Comparison of ENCODE assay signal across 8 cellular contexts in genomic region chr16:68093816-68094613, GRCh38. TPM values are rescaled to one million over a fixed set of nuclear protein-coding genes. Genes with fewer than 3 reads are reported as not detected.
DNase-seq lines count a peak whose midpoint lies in the region; ATAC-seq and TF ChIP-seq lines count a peak whose summit lies in the region.

No MANE protein-coding gene starts in this region.

- H2AFZ ChIP-seq in SU-DHL-6 (ENCODE audit: low read depth, low read length, severe bottlenecking), result no peak overlapping the region

- peak; percentile 87 to 89 for ATAC-seq in activated T-cell treated with anti-CD3 and anti-CD28 coated beads, Interleukin-2, amount 50 U/mL, for 4 hours
- ATAC-seq in stimulated activated effector memory CD8-positive, alpha-beta T cell treated with anti-CD3 and anti-CD28 coated beads, Interleukin-12 subunit alpha, Interleukin-12 subunit beta, amount 100 ng/mL, for 72 hours, result peak; percentile 87

- DNase-seq in activated T-cell treated with anti-CD3 and anti-CD28 coated beads, Interleukin-2, amount 50 U/mL, for 4 hours, result no peak
- DNase-seq in activated T-cell treated with anti-CD3 and anti-CD28 coated beads, Interleukin-2, amount 50 U/mL, for 48 hours, result no peak
- peak; percentile 54 for DNase-seq in fibroblast of pulmonary artery (ENCODE audit: low read depth)
- DNase-seq in stimulated activated effector memory CD8-positive, alpha-beta T cell treated with anti-CD3 and anti-CD28 coated beads, Interleukin-12 subunit alpha, Interleukin-12 subunit beta, amount 100 ng/mL, for 72 hours (ENCODE audit: low spot score in 2 of 2), result no peak
- no peak for DNase-seq in stimulated activated CD4-positive, alpha-beta T cell treated with anti-CD3 and anti-CD28 coated beads, Interleukin-4, amount 100 ng/mL, for 4 hours
- DNase-seq in stimulated activated CD4-positive, alpha-beta T cell treated with anti-CD3 and anti-CD28 coated beads, Interleukin-4, amount 100 ng/mL, for 24 hours, result no peak
- no peak for DNase-seq in NCI-H446 treated with DMSO at 0.1 percent for 48 hours (lab: John Stamatoyannopoulos, UW)

- H3K4me3 Mint-ChIP-seq in activated T-cell treated with anti-CD3 and anti-CD28 coated beads, Interleukin-2, amount 50 U/mL, for 4 hours, result peak overlapping the region; percentile 58
- peak overlapping the region; percentile 5 for H3K4me3 Mint-ChIP-seq in stimulated activated effector memory CD8-positive, alpha-beta T cell treated with anti-CD3 and anti-CD28 coated beads, Interleukin-12 subunit alpha, Interleukin-12 subunit beta, amount 100 ng/mL, for 72 hours

- H3K27me3 Mint-ChIP-seq in activated T-cell treated with anti-CD3 and anti-CD28 coated beads, Interleukin-2, amount 50 U/mL, for 4 hours (ENCODE audit: low read depth), result no peaks in the 10 kb centered on the region

- H3K36me3 ChIP-seq in SU-DHL-6 (ENCODE audit: low read length), result no peaks in the 10 kb centered on the region

- H3K9me2 ChIP-seq in SU-DHL-6 (replicated peaks; ENCODE audit: insufficient read depth, low read length), result no peaks in the 10 kb centered on the region

- H3K36me3 Mint-ChIP-seq in activated T-cell treated with anti-CD3 and anti-CD28 coated beads, Interleukin-2, amount 50 U/mL, for 4 hours (ENCODE audit: insufficient read depth), result no peaks in the 10 kb centered on the region
- peaks cover 18% of the 10 kb centered on the region for H3K36me3 Mint-ChIP-seq in stimulated activated effector memory CD8-positive, alpha-beta T cell treated with anti-CD3 and anti-CD28 coated beads, Interleukin-12 subunit alpha, Interleukin-12 subunit beta, amount 100 ng/mL, for 72 hours

- peaks cover 97% of the 10 kb centered on the region for H3K79me2 ChIP-seq in SU-DHL-6 (ENCODE audit: insufficient read depth, low read length)

- peak overlapping the region; percentile 81 for H3K27ac Mint-ChIP-seq in stimulated activated effector memory CD8-positive, alpha-beta T cell treated with anti-CD3 and anti-CD28 coated beads, Interleukin-12 subunit alpha, Interleukin-12 subunit beta, amount 100 ng/mL, for 72 hours

- H3K27me3 ChIP-seq in SU-DHL-6 (ENCODE audit: low read length), result no peaks in the 10 kb centered on the region

- no peak overlapping the region for H3K4me2 ChIP-seq in SU-DHL-6 (ENCODE audit: low read depth, low read length, poor library complexity, severe bottlenecking)

- H3K27ac ChIP-seq in SU-DHL-6 (ENCODE audit: low read depth, low read length), result no peak overlapping the region

- no peak overlapping the region for H3K9ac ChIP-seq in SU-DHL-6 (ENCODE audit: low read length)

- peaks cover 91% of the 10 kb centered on the region for H3K4me1 Mint-ChIP-seq in activated T-cell treated with anti-CD3 and anti-CD28 coated beads, Interleukin-2, amount 50 U/mL, for 4 hours (ENCODE audit: low read depth)
- peaks cover 81% of the 10 kb centered on the region for H3K4me1 Mint-ChIP-seq in stimulated activated effector memory CD8-positive, alpha-beta T cell treated with anti-CD3 and anti-CD28 coated beads, Interleukin-12 subunit alpha, Interleukin-12 subunit beta, amount 100 ng/mL, for 72 hours

- TF ChIP-seq CTCF in SU-DHL-6 (IDR thresholded peaks at IDR 0.05; ENCODE audit: insufficient read depth, low read length, poor library complexity, severe bottlenecking) (peak; percentile 29), fibroblast of pulmonary artery (IDR thresholded peaks at IDR 0.05; ENCODE audit: low read length, missing control alignments) (peak; percentile 58)

- no peaks in the 10 kb centered on the region for H3K9me3 Mint-ChIP-seq in activated T-cell treated with anti-CD3 and anti-CD28 coated beads, Interleukin-2, amount 50 U/mL, for 4 hours
- H3K9me3 Mint-ChIP-seq in stimulated activated effector memory CD8-positive, alpha-beta T cell treated with anti-CD3 and anti-CD28 coated beads, Interleukin-12 subunit alpha, Interleukin-12 subunit beta, amount 100 ng/mL, for 72 hours, result no peaks in the 10 kb centered on the region

- peaks cover 22% of the 10 kb centered on the region; the same call in 1 of the 2 replicates for H3F3A ChIP-seq in SU-DHL-6 (ENCODE audit: insufficient read depth)

- H4K20me1 ChIP-seq in SU-DHL-6 (ENCODE audit: low read depth, low read length), result peaks cover 31% of the 10 kb centered on the region

- H3K4me3 ChIP-seq in SU-DHL-6 (ENCODE audit: insufficient read depth, low read length, poor library complexity, severe bottlenecking) (no peak overlapping the region), fibroblast of pulmonary artery (replicated peaks; ENCODE audit: low read depth, low read length) (no peak overlapping the region)

- H3K9me3 ChIP-seq in SU-DHL-6 (ENCODE audit: insufficient read depth, low read length), result no peaks in the 10 kb centered on the region

RNA-seq across cellular contexts. Expression of gene NFATC3, which starts 8.8 kb away (rescaled TPM):
- 10 to 100 TPM; 64.8 to 72.3 (median 65.3) TPM for total RNA-seq in activated T-cell treated with anti-CD3 and anti-CD28 coated beads, Interleukin-2, amount 50 U/mL, for 4 hours
